Comparison of ENCODE assay signal across 18 cellular contexts in genomic region chr16:57771141-57771785, GRCh38.
"Had no signal": no experiment of that assay in that cellular context is flagged by ENCODE, and none has a peak within 500 bp of the region (broad histone marks: within the 10 kb centered on the region; RNA-seq: fewer than 3 reads in every experiment).

No MANE protein-coding gene starts in this region.

- H3K27ac ChIP-seq: dorsolateral prefrontal cortex, prostate gland, right atrium auricular region, sigmoid colon, thoracic aorta, tibial nerve, upper lobe of left lung had no signal

- H3K4me1 ChIP-seq: prostate gland, right atrium auricular region, sigmoid colon had no signal

- H3K9me3 ChIP-seq: prostate gland, right atrium auricular region, sigmoid colon, thoracic aorta, tibial nerve, upper lobe of left lung had no signal

- DNase-seq: effector CD4-positive, alpha-beta T cell; head of caudate nucleus; natural killer cell; sigmoid colon; stimulated activated CD4-positive, alpha-beta T cell treated with anti-CD3 and anti-CD28 coated beads, Interleukin-2, amount 100 ng/mL, for 24 hours; stimulated activated CD4-positive, alpha-beta T cell treated with anti-CD3 and anti-CD28 coated beads, Interleukin-4, amount 100 ng/mL, for 24 hours; stimulated activated naive CD4-positive, alpha-beta T cell treated with Interleukin-2 at 50 U/mL for 16 hours had no signal

- H3K4me3 Mint-ChIP-seq: memory B cell; natural killer cell; neural crest cell; stimulated activated effector memory CD8-positive, alpha-beta T cell treated with anti-CD3 and anti-CD28 coated beads, Interleukin-12 subunit alpha, Interleukin-12 subunit beta, amount 100 ng/mL, for 72 hours had no signal

- H3K27ac Mint-ChIP-seq: memory B cell; natural killer cell; stimulated activated effector memory CD8-positive, alpha-beta T cell treated with anti-CD3 and anti-CD28 coated beads, Interleukin-12 subunit alpha, Interleukin-12 subunit beta, amount 100 ng/mL, for 72 hours had no signal

- H3K9me3 Mint-ChIP-seq: memory B cell; natural killer cell; neural crest cell; stimulated activated effector memory CD8-positive, alpha-beta T cell treated with anti-CD3 and anti-CD28 coated beads, Interleukin-12 subunit alpha, Interleukin-12 subunit beta, amount 100 ng/mL, for 72 hours had no signal

- H3K27me3 ChIP-seq: dorsolateral prefrontal cortex, right atrium auricular region, sigmoid colon, tibial nerve, upper lobe of left lung had no signal

- ATAC-seq: left lobe of liver; natural killer cell; stimulated activated effector memory CD8-positive, alpha-beta T cell treated with anti-CD3 and anti-CD28 coated beads, Interleukin-12 subunit alpha, Interleukin-12 subunit beta, amount 100 ng/mL, for 72 hours had no signal

- H3K36me3 Mint-ChIP-seq: memory B cell; natural killer cell; stimulated activated effector memory CD8-positive, alpha-beta T cell treated with anti-CD3 and anti-CD28 coated beads, Interleukin-12 subunit alpha, Interleukin-12 subunit beta, amount 100 ng/mL, for 72 hours had no signal

- H3K27me3 Mint-ChIP-seq: memory B cell had no signal

- H3K4me3 ChIP-seq: dorsolateral prefrontal cortex, lung, prostate gland, right atrium auricular region, sigmoid colon, thoracic aorta, tibial nerve, upper lobe of left lung had no signal

- H3K36me3 ChIP-seq: prostate gland had no signal

- H3K4me1 Mint-ChIP-seq: memory B cell; natural killer cell; stimulated activated effector memory CD8-positive, alpha-beta T cell treated with anti-CD3 and anti-CD28 coated beads, Interleukin-12 subunit alpha, Interleukin-12 subunit beta, amount 100 ng/mL, for 72 hours had no signal
